ENCODE assay signal across 8 cellular contexts in genomic region chr20:58308680-58309527, GRCh38. TPM values are rescaled to one million over a fixed set of nuclear protein-coding genes. Genes with fewer than 3 reads are reported as not detected.
A peak's percentile ranks its signal among the peaks of the same experiment; 100 is the strongest.
DNase-seq lines count a peak whose midpoint lies in the region; ATAC-seq and TF ChIP-seq lines count a peak whose summit lies in the region.

No MANE protein-coding gene starts in this region.

- no peaks in the 10 kb centered on the region for H3K9me2 ChIP-seq in OCI-LY1 (ENCODE audit: low read depth, low read length)

- H3K27me3 ChIP-seq in OCI-LY1 (ENCODE audit: insufficient read depth, low read length) (no peaks in the 10 kb centered on the region), osteoblast (ENCODE audit: insufficient read depth, low read length) (no peaks in the 10 kb centered on the region)

- ATAC-seq in HG02623 (IDR thresholded peaks at IDR 0.05; ENCODE audit: unreplicated experiment), result peak; percentile 46

- H3K27ac ChIP-seq in OCI-LY1 (ENCODE audit: low read depth, low read length, poor library complexity, severe bottlenecking) (peak overlapping the region; percentile 95), osteoblast (ENCODE audit: low read depth, low read length) (peak overlapping the region; percentile 87)

- no peaks in the 10 kb centered on the region for H3F3A ChIP-seq in OCI-LY1 (ENCODE audit: insufficient read depth, low read length)

- H3K4me3 ChIP-seq in OCI-LY1 (ENCODE audit: low read depth, low read length, poor library complexity, severe bottlenecking) (peak overlapping the region; percentile 80), osteoblast (ENCODE audit: insufficient read depth, low read length) (peak overlapping the region; percentile 93)

- TF ChIP-seq CTCF in OCI-LY1 (IDR thresholded peaks at IDR 0.05; ENCODE audit: low read length), result no peak
- TF ChIP-seq CTCF in osteoblast (IDR thresholded peaks at IDR 0.05; ENCODE audit: extremely low read depth, low read depth, low read length), result no peak

- peak overlapping the region; percentile 77 for H3K4me3 Mint-ChIP-seq in activated naive CD4-positive, alpha-beta T cell treated with anti-CD3 and anti-CD28 coated beads, Interleukin-2, amount 10 ng/mL, durations not matched to agents 7 days and 5 days

- CTCF ChIA-PET in activated naive CD4-positive, alpha-beta T cell treated with anti-CD3 and anti-CD28 coated beads, Interleukin-2, amount 10 ng/mL, durations not matched to agents 7 days and 5 days (lab: Charles Lee), result interaction anchor here (0.6 kb wide), 1 partner anchor 99 kb away, joined by 3 read pairs; no protein-coding TSS in a partner anchor

- H4K20me1 ChIP-seq in OCI-LY1 (ENCODE audit: insufficient read depth, low read length) (no peaks in the 10 kb centered on the region), osteoblast (ENCODE audit: insufficient read depth, low read length) (peaks cover 16% of the 10 kb centered on the region)

- H3K36me3 ChIP-seq in OCI-LY1 (ENCODE audit: insufficient read depth, low read length), result peaks cover 28% of the 10 kb centered on the region
- H3K36me3 ChIP-seq in osteoblast (ENCODE audit: insufficient read depth, low read length), result peaks cover 25% of the 10 kb centered on the region

- H3K27me3 Mint-ChIP-seq in activated naive CD4-positive, alpha-beta T cell treated with anti-CD3 and anti-CD28 coated beads, Interleukin-2, amount 10 ng/mL, durations not matched to agents 7 days and 5 days, result no peaks in the 10 kb centered on the region

- H3K27ac Mint-ChIP-seq in activated naive CD4-positive, alpha-beta T cell treated with anti-CD3 and anti-CD28 coated beads, Interleukin-2, amount 10 ng/mL, durations not matched to agents 7 days and 5 days, result peak overlapping the region; percentile 95

- peaks cover 61% of the 10 kb centered on the region for H3K4me1 ChIP-seq in OCI-LY1 (ENCODE audit: insufficient read depth, low read length, severe bottlenecking)
- H3K4me1 ChIP-seq in osteoblast (ENCODE audit: insufficient read depth, low read length), result peaks cover 29% of the 10 kb centered on the region

- peaks cover 37% of the 10 kb centered on the region for H3K36me3 Mint-ChIP-seq in activated naive CD4-positive, alpha-beta T cell treated with anti-CD3 and anti-CD28 coated beads, Interleukin-2, amount 10 ng/mL, durations not matched to agents 7 days and 5 days

- H3K4me2 ChIP-seq in OCI-LY1 (ENCODE audit: low read length), result peak overlapping the region; percentile 74
- peak overlapping the region; percentile 88 for H3K4me2 ChIP-seq in osteoblast (ENCODE audit: insufficient read depth, low read length)

- H3K9me3 ChIP-seq in OCI-LY1 (ENCODE audit: low read length) (no peaks in the 10 kb centered on the region), osteoblast (ENCODE audit: low read depth, low read length) (no peaks in the 10 kb centered on the region)

- no peaks in the 10 kb centered on the region for H3K9me3 Mint-ChIP-seq in activated naive CD4-positive, alpha-beta T cell treated with anti-CD3 and anti-CD28 coated beads, Interleukin-2, amount 10 ng/mL, durations not matched to agents 7 days and 5 days

- peak overlapping the region; percentile 74 for H3K9ac ChIP-seq in OCI-LY1 (ENCODE audit: low read length)

- H3K4me1 Mint-ChIP-seq in activated naive CD4-positive, alpha-beta T cell treated with anti-CD3 and anti-CD28 coated beads, Interleukin-2, amount 10 ng/mL, durations not matched to agents 7 days and 5 days, result peaks cover 70% of the 10 kb centered on the region

- no peak overlapping the region for H2AFZ ChIP-seq in OCI-LY1 (ENCODE audit: low read length)
- peak overlapping the region; percentile 90 for H2AFZ ChIP-seq in osteoblast (ENCODE audit: low read length)

- DNase-seq in NCI-H345 (lab: John Stamatoyannopoulos, UW), result peak; percentile 28
- no peak for DNase-seq in NCI-H345 treated with DMSO at 0.1 percent for 48 hours (lab: John Stamatoyannopoulos, UW; ENCODE audit: unreplicated experiment)
- DNase-seq in activated naive CD4-positive, alpha-beta T cell treated with anti-CD3 and anti-CD28 coated beads, Interleukin-2, amount 10 ng/mL, durations not matched to agents 7 days and 5 days, result peak; percentile 76
- DNase-seq in germinal center (ENCODE audit: low spot score), result peak; percentile 80
- DNase-seq in osteoblast (ENCODE audit: insufficient read length, low spot score, missing footprints), result peak; percentile 96
- DNase-seq in NCI-H226, result no peak

- peaks cover 12% of the 10 kb centered on the region for H3K79me2 ChIP-seq in OCI-LY1 (ENCODE audit: insufficient read depth, low read length)
- H3K79me2 ChIP-seq in osteoblast (ENCODE audit: insufficient read depth, low read length), result peaks cover 75% of the 10 kb centered on the region

RNA-seq across cellular contexts. Expression of gene RAB22A, which starts 0.6 kb away (rescaled TPM):
- 23.9 and 26.2 TPM in 2 replicates for total RNA-seq in osteoblast

Comparison
In these comparisons a context has a peak if more than half of its experiments do, and no peak if none do; other contexts are left out.
1. DNase-seq: peak in NCI-H345 (single experiment), activated naive CD4-positive, alpha-beta T cell treated with anti-CD3 and anti-CD28 coated beads, Interleukin-2, amount 10 ng/mL, durations not matched to agents 7 days and 5 days (single experiment), germinal center (single experiment) and osteoblast (single experiment); none in NCI-H345 treated with DMSO at 0.1 percent for 48 hours (single experiment) and NCI-H226 (single experiment).